1 cellular context compared by ENCODE assay signal in genomic region chr11:61080986-61081590, GRCh38.
TF ChIP-seq lines count a peak whose summit lies in the region.

No MANE protein-coding gene starts in this region.

TF ChIP-seq in K562, 482 proteins besides CTCF, POLR2A, EP300 and RAD21:
- TF ChIP-seq CREB3 (tag; conservative IDR thresholded peaks at IDR 0.05; ENCODE audit: low read depth) (no peak), E2F4 (CRISPR knock-in tag; IDR thresholded peaks at IDR 0.05; ENCODE audit: low read depth) (no peak), MYBL2 (IDR thresholded peaks at IDR 0.05; ENCODE audit: low read depth) (no peak), MYBL2 (CRISPR knock-in tag; IDR thresholded peaks at IDR 0.05; ENCODE audit: borderline replicate concordance) (no peak), ZFP30 (CRISPR knock-in tag; IDR thresholded peaks at IDR 0.05; ENCODE audit: borderline replicate concordance) (no peak), HNRNPUL1 (IDR thresholded peaks at IDR 0.05; ENCODE audit: low read length) (no peak), USF2 (CRISPR knock-in tag; IDR thresholded peaks at IDR 0.05) (no peak), GTF2B (IDR thresholded peaks at IDR 0.05; ENCODE audit: extremely low read depth, insufficient read length) (no peak), KLF13 (tag; IDR thresholded peaks at IDR 0.05; ENCODE audit: borderline replicate concordance, low read depth) (no peak)
